ENCODE assay signal across 9 cellular contexts in the genomic region with DNA sequence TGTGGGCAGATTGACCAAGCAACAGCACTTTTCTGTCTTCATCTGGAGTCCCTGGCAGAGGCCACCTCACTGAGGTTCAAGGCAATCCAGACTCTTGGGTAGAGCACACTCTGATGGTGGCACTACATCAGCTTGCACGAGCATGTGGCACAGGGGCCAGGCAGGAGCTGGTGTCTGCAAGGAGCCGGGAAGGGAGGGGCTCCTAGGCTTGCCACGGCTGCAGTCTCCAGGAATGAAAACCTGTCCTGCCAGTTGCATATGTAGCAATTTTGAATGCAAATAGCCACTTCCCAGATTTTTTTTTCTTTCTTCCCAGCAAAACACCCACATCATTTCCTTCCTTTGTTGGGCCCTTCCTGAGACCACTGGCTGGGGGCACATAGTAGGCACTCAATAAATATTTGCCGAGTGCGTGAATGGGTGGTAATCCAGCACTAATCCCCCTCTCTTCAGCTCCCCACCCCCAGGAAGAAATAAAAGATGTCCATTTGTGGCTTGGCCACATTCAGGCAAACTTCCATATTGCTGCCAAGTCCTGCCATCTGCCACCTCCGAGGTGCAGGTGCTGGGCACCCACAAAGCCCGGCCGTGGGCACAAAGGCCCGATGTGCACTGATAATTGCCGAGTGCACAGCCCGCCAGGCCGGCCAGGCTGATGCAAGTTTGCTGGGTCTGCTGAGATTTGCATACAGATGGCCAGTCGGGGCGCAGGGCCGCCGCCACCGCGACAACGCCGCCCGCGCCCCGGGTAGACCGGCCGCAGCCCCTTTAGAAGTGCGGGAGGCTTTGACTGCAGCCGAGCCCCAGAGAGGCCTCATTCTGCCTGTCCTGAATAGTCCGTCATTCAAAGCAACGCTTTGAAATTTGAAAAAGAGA.
DNase-seq lines count a peak whose midpoint lies in the region; ATAC-seq and TF ChIP-seq lines count a peak whose summit lies in the region.
"Had no signal": no experiment of that assay in that cellular context is flagged by ENCODE, and none has a peak within 500 bp of the region (broad histone marks: within the 10 kb centered on the region; RNA-seq: fewer than 3 reads in every experiment).

No MANE protein-coding gene starts in this region.

- H3K9me3 Mint-ChIP-seq in naive thymus-derived CD8-positive, alpha-beta T cell = peaks cover 0 to 4% (median 0%) of the 10 kb centered on the region in 9 donors
- no peaks in the 10 kb centered on the region for H3K9me3 Mint-ChIP-seq in activated CD4-positive, alpha-beta T cell treated with anti-CD3 and anti-CD28 coated beads, Interleukin-2, amount 10 ng/mL, durations not matched to agents 7 days and 5 days
- H3K9me3 Mint-ChIP-seq in CD4-positive, alpha-beta T cell = no peaks in the 10 kb centered on the region

- peak overlapping the region in 9 of 10 donors; percentile 1 to 83 (median 49) for H3K4me3 Mint-ChIP-seq in naive thymus-derived CD8-positive, alpha-beta T cell
- H3K4me3 Mint-ChIP-seq in activated CD4-positive, alpha-beta T cell treated with anti-CD3 and anti-CD28 coated beads, Interleukin-2, amount 10 ng/mL, durations not matched to agents 7 days and 5 days = no peak overlapping the region
- no peak overlapping the region for H3K4me3 Mint-ChIP-seq in CD4-positive, alpha-beta T cell

- no peak for ATAC-seq in naive thymus-derived CD8-positive, alpha-beta T cell
- no peak for ATAC-seq in CD4-positive, alpha-beta T cell (ENCODE audit: poor library complexity)

- no peaks in the 10 kb centered on the region for H3K9me3 ChIP-seq in CD4-positive, alpha-beta T cell (ENCODE audit: control insufficient read depth, low read length)

- POLR2A ChIA-PET in naive thymus-derived CD8-positive, alpha-beta T cell (lab: Charles Lee) = no interaction called here
- POLR2A ChIA-PET in activated CD4-positive, alpha-beta T cell treated with anti-CD3 and anti-CD28 coated beads, Interleukin-2, amount 10 ng/mL, durations not matched to agents 7 days and 5 days (lab: Charles Lee) = no interaction called here
- POLR2A ChIA-PET in CD4-positive, alpha-beta T cell (lab: Charles Lee) = no interaction called here

- peak; percentile 59 for DNase-seq in DMS153 treated with DMSO at 0.1 percent for 48 hours (lab: John Stamatoyannopoulos, UW; ENCODE audit: unreplicated experiment)
- DNase-seq in NCI-H1694 treated with DMSO at 0.1 percent for 48 hours (lab: John Stamatoyannopoulos, UW) = peak; percentile 49
- peak in 8 of 10 donors; percentile 19 to 68 (median 52) for DNase-seq in dorsolateral prefrontal cortex
- no peak for DNase-seq in naive thymus-derived CD8-positive, alpha-beta T cell
- DNase-seq in activated CD4-positive, alpha-beta T cell treated with anti-CD3 and anti-CD28 coated beads, Interleukin-2, amount 10 ng/mL, durations not matched to agents 7 days and 5 days = no peak
- no peak for DNase-seq in NCI-H2227 (lab: John Stamatoyannopoulos, UW; ENCODE audit: unreplicated experiment)
- no peak for DNase-seq in epidermal melanocyte (ENCODE audit: insufficient read length, low spot score)
- no peak for DNase-seq in CD4-positive, alpha-beta T cell
- DNase-seq: CD4-positive, CD25-positive, alpha-beta regulatory T cell had no signal

- intact Hi-C loops in dorsolateral prefrontal cortex (cut with DNase I) = loop anchor here (1.0 to 2.0 kb wide), 2 partner anchors 29 to 70 kb away; no protein-coding TSS in a partner anchor
- intact Hi-C loops in CD4-positive, alpha-beta T cell (cut with DNase I, micrococcal nuclease) = no loop called here

- H3K27me3 ChIP-seq in dorsolateral prefrontal cortex = peaks cover 0 to 16% (median 0%) of the 10 kb centered on the region in 45 donors
- H3K27me3 ChIP-seq in CD4-positive, alpha-beta T cell (ENCODE audit: control insufficient read depth, insufficient read depth, low read length) = peaks cover 30% of the 10 kb centered on the region

- H3K27me3 Mint-ChIP-seq in naive thymus-derived CD8-positive, alpha-beta T cell = peaks cover 0 to 47% (median 17%) of the 10 kb centered on the region in 5 donors
- H3K27me3 Mint-ChIP-seq in activated CD4-positive, alpha-beta T cell treated with anti-CD3 and anti-CD28 coated beads, Interleukin-2, amount 10 ng/mL, durations not matched to agents 7 days and 5 days = peaks cover 32% of the 10 kb centered on the region
- peaks cover 32% of the 10 kb centered on the region for H3K27me3 Mint-ChIP-seq in CD4-positive, alpha-beta T cell

- no peak overlapping the region for H3K27ac Mint-ChIP-seq in naive thymus-derived CD8-positive, alpha-beta T cell
- no peak overlapping the region for H3K27ac Mint-ChIP-seq in activated CD4-positive, alpha-beta T cell treated with anti-CD3 and anti-CD28 coated beads, Interleukin-2, amount 10 ng/mL, durations not matched to agents 7 days and 5 days
- H3K27ac Mint-ChIP-seq in CD4-positive, alpha-beta T cell = no peak overlapping the region

- CTCF ChIA-PET in activated CD4-positive, alpha-beta T cell treated with anti-CD3 and anti-CD28 coated beads, Interleukin-2, amount 10 ng/mL, durations not matched to agents 7 days and 5 days (lab: Charles Lee) = interaction anchor here (1.3 kb wide), 1 partner anchor 12 kb away, joined by 3 read pairs; no protein-coding TSS in a partner anchor
- CTCF ChIA-PET in CD4-positive, alpha-beta T cell (lab: Charles Lee) = no interaction called here

- TF ChIP-seq CTCF in dorsolateral prefrontal cortex (IDR thresholded peaks at IDR 0.05 in 54 of 56, conservative IDR thresholded peaks at IDR 0.05 in 2 of 56; ENCODE audit: low read depth in 1 of 56, partially characterized antibody in 56 of 56) = peak in 4 of 56 donors; percentile 9 to 19 (median 14)
- TF ChIP-seq CTCF in CD4-positive, alpha-beta T cell (IDR thresholded peaks at IDR 0.05) = no peak

- peak overlapping the region in 55 of 59 donors; percentile 2 to 90 (median 78) for H3K27ac ChIP-seq in dorsolateral prefrontal cortex
- no peak overlapping the region for H3K27ac ChIP-seq in CD4-positive, alpha-beta T cell (ENCODE audit: low read depth, low read length)

- H3K4me3 ChIP-seq in dorsolateral prefrontal cortex = peak overlapping the region in 50 of 59 donors; percentile 1 to 59 (median 36)

- peaks cover 0 to 5% (median 4%) of the 10 kb centered on the region in 3 donors for H3K36me3 Mint-ChIP-seq in naive thymus-derived CD8-positive, alpha-beta T cell
- no peaks in the 10 kb centered on the region for H3K36me3 Mint-ChIP-seq in activated CD4-positive, alpha-beta T cell treated with anti-CD3 and anti-CD28 coated beads, Interleukin-2, amount 10 ng/mL, durations not matched to agents 7 days and 5 days (ENCODE audit: low read depth)
- no peaks in the 10 kb centered on the region for H3K36me3 Mint-ChIP-seq in CD4-positive, alpha-beta T cell (ENCODE audit: low read depth)

- peaks cover 5 to 9% (median 8%) of the 10 kb centered on the region in 4 donors for H3K4me1 Mint-ChIP-seq in naive thymus-derived CD8-positive, alpha-beta T cell
- no peaks in the 10 kb centered on the region for H3K4me1 Mint-ChIP-seq in activated CD4-positive, alpha-beta T cell treated with anti-CD3 and anti-CD28 coated beads, Interleukin-2, amount 10 ng/mL, durations not matched to agents 7 days and 5 days
- H3K4me1 Mint-ChIP-seq in CD4-positive, alpha-beta T cell (ENCODE audit: low read depth) = peaks cover 16% of the 10 kb centered on the region

Comparison
In these comparisons a context has a peak if more than half of its experiments do, and no peak if none do; other contexts are left out.
1. DNase-seq: peak in DMS153 treated with DMSO at 0.1 percent for 48 hours (single experiment), NCI-H1694 treated with DMSO at 0.1 percent for 48 hours (single experiment) and dorsolateral prefrontal cortex (8 of 10); none in naive thymus-derived CD8-positive, alpha-beta T cell (0 of 10), activated CD4-positive, alpha-beta T cell treated with anti-CD3 and anti-CD28 coated beads, Interleukin-2, amount 10 ng/mL, durations not matched to agents 7 days and 5 days (single experiment), NCI-H2227 (single experiment), epidermal melanocyte (single experiment) and CD4-positive, alpha-beta T cell (0 of 10).
2. H3K4me3 Mint-ChIP-seq: peak in naive thymus-derived CD8-positive, alpha-beta T cell (9 of 10); none in activated CD4-positive, alpha-beta T cell treated with anti-CD3 and anti-CD28 coated beads, Interleukin-2, amount 10 ng/mL, durations not matched to agents 7 days and 5 days (single experiment) and CD4-positive, alpha-beta T cell (single experiment).
3. intact Hi-C loops: an anchor here in dorsolateral prefrontal cortex (1.0 to 2.0 kb wide); none called in CD4-positive, alpha-beta T cell.